ENCODE assay signal across 1 cellular context in genomic region chr6:139028658-139029469, GRCh38.
A peak's percentile ranks its signal among the peaks of the same experiment; 100 is the strongest.
TF ChIP-seq lines count a peak whose summit lies in the region.

Gene ABRACL (plus strand): TSS chr6:139028745. CDS start chr6:139034161, 5,416 bp downstream.

TF ChIP-seq in K562, 482 proteins besides CTCF, POLR2A, EP300 and RAD21 (continued from another document and continues in another):
- no peak for TF ChIP-seq GMEB1 (CRISPR knock-in tag; IDR thresholded peaks at IDR 0.05)
- peak; percentile 47; the same call in 1 of the 2 replicates for TF ChIP-seq BHLHE40 (IDR thresholded peaks at IDR 0.05; ENCODE audit: low read length)
- peak; percentile 81 for TF ChIP-seq USF2 (CRISPR knock-in tag; IDR thresholded peaks at IDR 0.05)
- no peak for TF ChIP-seq MIER1 (IDR thresholded peaks at IDR 0.05; ENCODE audit: low read depth)
- no peak for TF ChIP-seq POLR3G (IDR thresholded peaks at IDR 0.05; ENCODE audit: extremely low read depth, insufficient read length, insufficient replicate concordance)
- TF ChIP-seq TGIF2 (CRISPR knock-in tag; IDR thresholded peaks at IDR 0.05): no peak
- TF ChIP-seq ZKSCAN1 (IDR thresholded peaks at IDR 0.05; ENCODE audit: low read depth, low read length): no peak
- TF ChIP-seq MECOM (CRISPR knock-in tag; IDR thresholded peaks at IDR 0.05): no peak
- TF ChIP-seq ARNT (IDR thresholded peaks at IDR 0.05): no peak
- 0 out of 2 replicates have a peak, but pooled peaks have one; percentile 21 for TF ChIP-seq RNF2 (IDR thresholded peaks at IDR 0.05)
- peak; percentile 56; the same call in 1 of the 2 replicates for TF ChIP-seq ZC3H4 (CRISPR knock-in tag; IDR thresholded peaks at IDR 0.05; ENCODE audit: borderline replicate concordance)
- TF ChIP-seq ZBTB40 (IDR thresholded peaks at IDR 0.05): no peak
- no peak; the same call in 1 of the 2 replicates for TF ChIP-seq ZBTB40 (CRISPR knock-in tag; IDR thresholded peaks at IDR 0.05)
- TF ChIP-seq EHMT2 (IDR thresholded peaks at IDR 0.05): no peak
- TF ChIP-seq RBBP5 (IDR thresholded peaks at IDR 0.05; ENCODE audit: borderline replicate concordance, insufficient read depth, low read length, poor library complexity, severe bottlenecking): peak; percentile 68
- no peak for TF ChIP-seq TCF7L2 (IDR thresholded peaks at IDR 0.05; ENCODE audit: low read depth, low read length)
- no peak for TF ChIP-seq HCFC1 (IDR thresholded peaks at IDR 0.05; ENCODE audit: low read depth, low read length)
- no peak for TF ChIP-seq FOXM1 (IDR thresholded peaks at IDR 0.05; ENCODE audit: low read depth)
- peak; percentile 57; the same call in 1 of the 2 replicates for TF ChIP-seq FOXM1 (CRISPR knock-in tag; IDR thresholded peaks at IDR 0.05; ENCODE audit: low read depth)
- TF ChIP-seq POLR3A (IDR thresholded peaks at IDR 0.05; ENCODE audit: borderline replicate concordance, extremely low read depth, insufficient read depth, insufficient read length): no peak
- no peak for TF ChIP-seq BCLAF1 (IDR thresholded peaks at IDR 0.05; ENCODE audit: borderline replicate concordance in 1 of 2, control insufficient read depth in 1 of 2, low read depth in 2 of 2, low read length in 1 of 2)
- peak; percentile 90 for TF ChIP-seq ZNF511 (CRISPR knock-in tag; IDR thresholded peaks at IDR 0.05)
- TF ChIP-seq DPF2 (IDR thresholded peaks at IDR 0.05): no peak
- peak; percentile 54; the same call in 1 of the 2 replicates for TF ChIP-seq TFAP4 (CRISPR knock-in tag; IDR thresholded peaks at IDR 0.05; ENCODE audit: borderline replicate concordance)
- TF ChIP-seq CGGBP1 (CRISPR knock-in tag; IDR thresholded peaks at IDR 0.05): no peak
- no peak for TF ChIP-seq SRSF1 (IDR thresholded peaks at IDR 0.05; ENCODE audit: low read depth, low read length)
- peak; percentile 88 for TF ChIP-seq USF1 (CRISPR knock-in tag; IDR thresholded peaks at IDR 0.05)
